ENCODE assay signal across 17 cellular contexts in the genomic region with DNA sequence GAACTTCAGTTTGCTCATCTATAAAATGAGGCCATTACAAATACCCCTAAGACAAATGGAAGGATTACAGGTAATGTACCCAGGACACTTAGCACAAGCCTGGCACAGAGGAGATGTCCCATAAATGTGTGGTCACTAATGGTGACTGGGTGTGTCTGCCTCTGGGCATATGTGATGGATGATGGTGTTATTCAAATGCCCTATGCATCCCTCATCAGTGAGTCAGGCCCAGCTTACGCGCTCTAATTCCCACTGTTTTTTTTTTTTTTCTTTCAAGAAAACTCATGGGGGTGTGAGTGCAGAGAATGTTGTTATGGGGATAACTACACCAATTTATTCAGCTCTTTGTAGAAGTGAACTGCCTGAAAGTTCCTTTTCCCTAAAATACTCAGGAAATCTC. TPM values are rescaled to one million over a fixed set of nuclear protein-coding genes. Genes with fewer than 3 reads are reported as not detected.
DNase-seq lines count a peak whose midpoint lies in the region; ATAC-seq and TF ChIP-seq lines count a peak whose summit lies in the region.
"Had no signal": no experiment of that assay in that cellular context is flagged by ENCODE, and none has a peak within 500 bp of the region (broad histone marks: within the 10 kb centered on the region; RNA-seq: fewer than 3 reads in every experiment).

No MANE protein-coding gene starts in this region.

- DNase-seq in AG09309 (ENCODE audit: low read depth) = peak; percentile 44
- DNase-seq in IMR-90 = peak; percentile 77
- DNase-seq in breast epithelium (ENCODE audit: low spot score in 2 of 2) = no peak
- DNase-seq in kidney epithelial cell (ENCODE audit: low read depth) = peak; percentile 63
- DNase-seq in T-helper 2 cell = no peak
- DNase-seq in activated CD8-positive, alpha-beta T cell treated with anti-CD3 and anti-CD28 coated beads for 36 hours = no peak
- no peak for DNase-seq in SHP77 treated with DMSO at 0.1 percent for 48 hours (lab: John Stamatoyannopoulos, UW)
- no peak for DNase-seq in left cardiac atrium
- DNase-seq: activated CD4-positive, CD25-positive, alpha-beta regulatory T cell; activated T-cell treated with anti-CD3 and anti-CD28 coated beads, Interleukin-2, amount 50 U/mL, for 1 hour; effector memory CD4-positive, alpha-beta T cell; NCI-H1694; stimulated activated CD4-positive, alpha-beta T cell treated with anti-CD3 and anti-CD28 coated beads, Interleukin-4, amount 100 ng/mL, for 1 hour; stimulated activated naive B cell treated with anti-CD40 and anti-IgM and Interleukin-4, amounts not matched to agents 10 μg/mL and 1 μg/mL and 100 μg/mL, for 72 hours had no signal

- H4K5ac ChIP-seq in IMR-90 (ENCODE audit: low read depth, low read length) = no peak overlapping the region

- no peak overlapping the region for H2BK5ac ChIP-seq in IMR-90 (ENCODE audit: low read depth, low read length, poor library complexity, severe bottlenecking)

- H3K27me3 Mint-ChIP-seq in activated CD8-positive, alpha-beta T cell treated with anti-CD3 and anti-CD28 coated beads for 36 hours = peaks cover 3% of the 10 kb centered on the region
- H3K27me3 Mint-ChIP-seq: progenitor cell of endocrine pancreas had no signal

- no peak overlapping the region for H2BK20ac ChIP-seq in IMR-90 (ENCODE audit: low read depth, low read length)

- H3K9ac ChIP-seq in IMR-90 (ENCODE audit: low read depth, low read length) = no peak overlapping the region
- H3K9ac ChIP-seq: BLaER1 treated with 17β-estradiol and CSF1 and Interleukin-3, amounts not matched to agents 10 nM and 100 nM had no signal

- H3K27me3 ChIP-seq in IMR-90 (ENCODE audit: control insufficient read depth, insufficient read depth, low read length) (no peaks in the 10 kb centered on the region), breast epithelium (no peaks in the 10 kb centered on the region), kidney epithelial cell (ENCODE audit: control insufficient read depth, insufficient read depth, low read length) (no peaks in the 10 kb centered on the region)
- H3K27me3 ChIP-seq: BLaER1 treated with 17β-estradiol and CSF1 and Interleukin-3, amounts not matched to agents 10 nM and 100 nM had no signal

- no peak overlapping the region for H3K4ac ChIP-seq in IMR-90 (ENCODE audit: low read depth, low read length)

- H2BK15ac ChIP-seq in IMR-90 (ENCODE audit: low read depth, low read length) = no peak overlapping the region

- H3K4me3 ChIP-seq in AG09309 (ENCODE audit: control insufficient read depth, low read depth, low read length) (no peak overlapping the region), IMR-90 (ENCODE audit: insufficient read depth, low read depth, low read length) (no peak overlapping the region), breast epithelium (no peak overlapping the region), kidney epithelial cell (ENCODE audit: low read depth, low read length) (no peak overlapping the region)
- H3K4me3 ChIP-seq: BLaER1 treated with 17β-estradiol and CSF1 and Interleukin-3, amounts not matched to agents 10 nM and 100 nM had no signal

- H2AFZ ChIP-seq in IMR-90 (replicated peaks; ENCODE audit: low read length, poor library complexity) = no peak overlapping the region

- no peak overlapping the region for H3K4me3 Mint-ChIP-seq in activated CD8-positive, alpha-beta T cell treated with anti-CD3 and anti-CD28 coated beads for 36 hours
- H3K4me3 Mint-ChIP-seq: IgD-negative memory B cell; stimulated activated naive B cell treated with anti-CD40 and anti-IgM and Interleukin-4, amounts not matched to agents 10 μg/mL and 1 μg/mL and 100 μg/mL, for 72 hours had no signal

- no peaks in the 10 kb centered on the region for H3K36me3 Mint-ChIP-seq in activated CD8-positive, alpha-beta T cell treated with anti-CD3 and anti-CD28 coated beads for 36 hours (ENCODE audit: low read depth)
- H3K36me3 Mint-ChIP-seq: IgD-negative memory B cell; stimulated activated naive B cell treated with anti-CD40 and anti-IgM and Interleukin-4, amounts not matched to agents 10 μg/mL and 1 μg/mL and 100 μg/mL, for 72 hours had no signal

- H3K9me3 ChIP-seq in IMR-90 (ENCODE audit: control insufficient read depth, insufficient read depth, low read length) = no peaks in the 10 kb centered on the region
- H3K9me3 ChIP-seq in breast epithelium = no peaks in the 10 kb centered on the region
- H3K9me3 ChIP-seq: BLaER1 treated with 17β-estradiol and CSF1 and Interleukin-3, amounts not matched to agents 10 nM and 100 nM had no signal

- no peak overlapping the region for H3K56ac ChIP-seq in IMR-90 (ENCODE audit: extremely low read depth, insufficient read depth, low read length)

- dilution Hi-C loops in IMR-90 (cut with HindIII; ENCODE audit: low sequenced_read_pairs, unreplicated experiment) = no loop called here

- no peaks in the 10 kb centered on the region for H3K9me3 Mint-ChIP-seq in activated CD8-positive, alpha-beta T cell treated with anti-CD3 and anti-CD28 coated beads for 36 hours
- H3K9me3 Mint-ChIP-seq: IgD-negative memory B cell; stimulated activated naive B cell treated with anti-CD40 and anti-IgM and Interleukin-4, amounts not matched to agents 10 μg/mL and 1 μg/mL and 100 μg/mL, for 72 hours had no signal

- in situ Hi-C loops in IMR-90 (cut with MboI; ENCODE audit: low sequenced_read_pairs) = no loop called here

- no peak overlapping the region for H3K14ac ChIP-seq in IMR-90 (replicated peaks; ENCODE audit: low read depth, low read length)

- peaks cover 4 to 50% of the 10 kb centered on the region in 2 experiments; a peak in 3 of 4 replicates for H3K79me1 ChIP-seq in IMR-90 (ENCODE audit: low read depth in 1 of 2, low read length in 2 of 2)

- POLR2A ChIA-PET in IMR-90 (lab: Charles Lee; ENCODE audit: unreplicated experiment) = no interaction called here
- POLR2A ChIA-PET in activated CD8-positive, alpha-beta T cell treated with anti-CD3 and anti-CD28 coated beads for 36 hours (lab: Charles Lee) = interaction anchor here (0.6 to 0.7 kb wide), 2 partner anchors 15 to 49 kb away, joined by 3 read pairs; no protein-coding TSS in a partner anchor

- no peak overlapping the region for H4K8ac ChIP-seq in IMR-90 (ENCODE audit: low read depth in 2 of 2, low read length in 2 of 2)

- ATAC-seq in IMR-90 (ENCODE audit: low read depth) (peak; percentile 18), left cardiac atrium (no peak)
- no peak for ATAC-seq in activated CD8-positive, alpha-beta T cell treated with anti-CD3 and anti-CD28 coated beads for 36 hours
- ATAC-seq: stimulated activated naive B cell treated with anti-CD40 and anti-IgM and Interleukin-4, amounts not matched to agents 10 μg/mL and 1 μg/mL and 100 μg/mL, for 72 hours had no signal

- TF ChIP-seq POLR2A in IMR-90 (IDR thresholded peaks at IDR 0.05; ENCODE audit: low read depth, low read length) = no peak
- no peak for TF ChIP-seq POLR2A in breast epithelium (IDR thresholded peaks at IDR 0.05)

- H2AK9ac ChIP-seq in IMR-90 (replicated peaks; ENCODE audit: low read depth, low read length, poor library complexity) = peak overlapping the region; percentile 62

- no peak for TF ChIP-seq RAD21 in IMR-90 (IDR thresholded peaks at IDR 0.05; ENCODE audit: low read length)

- peaks cover 3% of the 10 kb centered on the region for H3K36me3 ChIP-seq in IMR-90 (ENCODE audit: control insufficient read depth, insufficient read depth, low read length)
- H3K36me3 ChIP-seq in breast epithelium = no peaks in the 10 kb centered on the region
- no peaks in the 10 kb centered on the region for H3K36me3 ChIP-seq in kidney epithelial cell (ENCODE audit: control insufficient read depth, insufficient read depth, low read length)
- H3K36me3 ChIP-seq: BLaER1 treated with 17β-estradiol and CSF1 and Interleukin-3, amounts not matched to agents 10 nM and 100 nM had no signal

- WGBS in IMR-90 (ENCODE audit: extremely low coverage in 2 of 2, insufficient read length in 1 of 2), 2 experiments = no CpG with 5 or more reads among the region's 2 CpGs

- peaks cover 6% of the 10 kb centered on the region for H3K4me1 Mint-ChIP-seq in activated CD8-positive, alpha-beta T cell treated with anti-CD3 and anti-CD28 coated beads for 36 hours (ENCODE audit: low read depth)

- peaks cover 20% of the 10 kb centered on the region for H4K20me1 ChIP-seq in IMR-90 (ENCODE audit: insufficient read depth, low read length)

- no peak overlapping the region for H3K23ac ChIP-seq in IMR-90 (ENCODE audit: low read depth, low read length)

- H3K27ac Mint-ChIP-seq in activated CD8-positive, alpha-beta T cell treated with anti-CD3 and anti-CD28 coated beads for 36 hours = no peak overlapping the region
- H3K27ac Mint-ChIP-seq: IgD-negative memory B cell; progenitor cell of endocrine pancreas; stimulated activated naive B cell treated with anti-CD40 and anti-IgM and Interleukin-4, amounts not matched to agents 10 μg/mL and 1 μg/mL and 100 μg/mL, for 72 hours had no signal

- no TSS peak for BruUV-seq in IMR-90 (replicated peaks; lab: Mats Ljungman, UMichigan)

- no peak overlapping the region for H3K18ac ChIP-seq in IMR-90 (ENCODE audit: low read depth, low read length)

- H3K9me1 ChIP-seq in IMR-90 (ENCODE audit: insufficient read depth, low read length) = peaks cover 47% of the 10 kb centered on the region

- H3K4me1 ChIP-seq in IMR-90 (ENCODE audit: control insufficient read depth, insufficient read depth, low read length) = peaks cover 8% of the 10 kb centered on the region
- peaks cover 0 to 4% of the 10 kb centered on the region in 2 donors for H3K4me1 ChIP-seq in breast epithelium

- CTCF ChIA-PET in IMR-90 (lab: Yijun Ruan, JAX) = interaction anchor here (0.6 to 1.2 kb wide), 3 partner anchors 8 to 228 kb away, joined by 3 to 7 read pairs (median 4); no protein-coding TSS in a partner anchor
- CTCF ChIA-PET in activated CD8-positive, alpha-beta T cell treated with anti-CD3 and anti-CD28 coated beads for 36 hours (lab: Charles Lee) = no interaction called here

- H3K27ac ChIP-seq in IMR-90 (ENCODE audit: insufficient read depth, low read length) (no peak overlapping the region), breast epithelium (peak overlapping the region; percentile 80 to 82)
- H3K27ac ChIP-seq: BLaER1 treated with 17β-estradiol and CSF1 and Interleukin-3, amounts not matched to agents 10 nM and 100 nM had no signal

- TF ChIP-seq CTCF in AG09309 (IDR thresholded peaks at IDR 0.05; ENCODE audit: control insufficient read depth, insufficient read depth, low read depth, low read length, missing control alignments) (no peak), IMR-90 (conservative IDR thresholded peaks at IDR 0.05; ENCODE audit: low read depth, low read length) (no peak), breast epithelium (IDR thresholded peaks at IDR 0.05) (no peak), kidney epithelial cell (IDR thresholded peaks at IDR 0.05; ENCODE audit: insufficient read depth, low read length, poor library complexity, severe bottlenecking) (no peak)
- no peak for TF ChIP-seq CTCF in activated CD8-positive, alpha-beta T cell treated with anti-CD3 and anti-CD28 coated beads for 36 hours (IDR thresholded peaks at IDR 0.05)

- H3K4me2 ChIP-seq in IMR-90 (ENCODE audit: low read depth, low read length) = no peak overlapping the region
- H3K4me2 ChIP-seq: BLaER1 treated with 17β-estradiol and CSF1 and Interleukin-3, amounts not matched to agents 10 nM and 100 nM had no signal

- no peak overlapping the region; the same call in 1 of the 2 replicates for H2AK5ac ChIP-seq in IMR-90 (ENCODE audit: low read depth, low read length)

- intact Hi-C loops in IMR-90 (cut with micrococcal nuclease) (loop anchor here (5.0 kb wide), 1 partner anchor 163 kb away; no protein-coding TSS in a partner anchor), breast epithelium (cut with DNase I; ENCODE audit: low total_unique reads) (no loop called here), left cardiac atrium (cut with DNase I) (loop anchor here (10.0 kb wide), 3 partner anchors 116 to 226 kb away; a partner anchor contains a TSS)
- intact Hi-C loops in activated CD8-positive, alpha-beta T cell treated with anti-CD3 and anti-CD28 coated beads for 36 hours (cut with micrococcal nuclease) = loop anchor here (5.0 kb wide), 1 partner anchor 333 kb away; no protein-coding TSS in a partner anchor

- no peak overlapping the region for H4K91ac ChIP-seq in IMR-90 (ENCODE audit: insufficient read depth, low read depth, low read length)

- no peak overlapping the region for H2BK120ac ChIP-seq in IMR-90 (ENCODE audit: low read depth, low read length)

RNA-seq across cellular contexts. Expression of a gene that starts 23.6 kb away (rescaled TPM):
- total RNA-seq in IMR-90 (2012; rRNA removed) (56.1 and 70.5 TPM in 2 replicates), breast epithelium (1 to 10 TPM; 1.6 to 6.4 (median 2.2) TPM), kidney epithelial cell (8.6 and 12.3 TPM in 2 replicates), left cardiac atrium (1 to 10 TPM in 1 of 2 donors, under 1 TPM in 1; 0.82 to 1.1 TPM)
- 34.1 and 37.7 TPM in 2 replicates for polyA plus RNA-seq in IMR-90 (2012; rRNA removed)
- 5.0 and 16.1 TPM in 2 replicates for polyA plus RNA-seq in IMR-90 (2012; cell fraction: cytosol; rRNA removed)
- polyA plus RNA-seq in IMR-90 (2012; cell fraction: nucleus; rRNA removed; ENCODE audit: low replicate concordance) = 8.1 and 50.9 TPM in 2 replicates
- total RNA-seq in activated CD8-positive, alpha-beta T cell treated with anti-CD3 and anti-CD28 coated beads for 36 hours = 10 to 100 TPM; 45.4 to 47.0 TPM

Comparison
In these comparisons a context has a peak if more than half of its experiments do, and no peak if none do; other contexts are left out.
1. DNase-seq: peak in AG09309 (single experiment), IMR-90 (single experiment) and kidney epithelial cell (single experiment); none in breast epithelium (0 of 2), T-helper 2 cell (0 of 5), activated CD8-positive, alpha-beta T cell treated with anti-CD3 and anti-CD28 coated beads for 36 hours (single experiment), SHP77 treated with DMSO at 0.1 percent for 48 hours (single experiment) and left cardiac atrium (single experiment).